In the genomic region with DNA sequence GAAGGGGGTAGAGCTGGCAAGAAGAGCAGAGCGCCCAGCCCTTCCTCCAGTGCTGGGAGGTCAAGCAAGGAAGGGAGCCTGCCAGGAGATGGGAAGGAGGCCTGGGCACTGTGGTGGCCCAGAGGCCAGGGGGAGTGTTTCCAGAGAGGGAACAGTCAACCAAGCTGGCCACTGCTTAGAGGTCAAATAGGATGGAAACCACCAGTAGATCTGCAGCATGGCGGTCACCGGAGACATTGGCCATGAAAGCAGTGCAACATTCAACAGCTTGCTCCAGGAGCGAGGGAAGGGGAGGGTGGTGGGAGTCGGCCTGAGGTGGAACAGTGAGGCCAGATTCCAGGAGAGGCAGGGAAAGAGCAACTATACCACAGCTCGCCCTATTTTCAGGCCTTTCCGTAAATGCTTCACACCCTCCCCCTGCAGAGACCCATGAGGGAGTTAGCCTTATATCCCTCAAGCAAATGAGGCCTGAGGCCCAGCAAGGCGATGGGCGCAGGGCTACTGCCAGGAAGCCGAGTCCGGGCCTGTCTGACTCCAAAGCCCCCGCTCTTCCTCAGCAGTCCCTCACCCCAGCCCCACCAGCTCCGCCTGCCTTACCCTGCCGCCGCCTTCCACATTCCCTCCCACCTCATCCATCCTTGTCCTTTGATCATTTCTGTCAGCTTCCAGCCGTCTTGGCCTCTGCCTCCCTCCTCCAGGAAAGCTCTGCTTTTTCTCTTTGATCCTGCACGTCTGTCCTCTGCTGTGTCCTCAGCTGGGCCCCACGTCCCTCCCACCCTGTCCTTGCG, we compare ENCODE assay signal across 32 cellular contexts. TPM values are rescaled to one million over a fixed set of nuclear protein-coding genes. Genes with fewer than 3 reads are reported as not detected.
DNase-seq lines count a peak whose midpoint lies in the region; ATAC-seq, FAIRE-seq and TF ChIP-seq lines count a peak whose summit lies in the region.
"Had no signal": no experiment of that assay in that cellular context is flagged by ENCODE, and none has a peak within 500 bp of the region (broad histone marks: within the 10 kb centered on the region; RNA-seq: fewer than 3 reads in every experiment).

No MANE protein-coding gene starts in this region.

- TF ChIP-seq RAD21 in HepG2 (CRISPR knock-in tag; IDR thresholded peaks at IDR 0.05) = no peak

- no peak for FAIRE-seq in HepG2 (lab: Jason Lieb, UNC)
- FAIRE-seq: A549, GM12892 had no signal

- H3K27ac ChIP-seq in HepG2 (ENCODE audit: extremely low read length, insufficient read depth, low read length) = no peak overlapping the region
- no peak overlapping the region for H3K27ac ChIP-seq in right lobe of liver
- peak overlapping the region; percentile 18 for H3K27ac ChIP-seq in rectal smooth muscle tissue (ENCODE audit: low read depth, low read length)
- H3K27ac ChIP-seq in uterus = no peak overlapping the region
- H3K27ac ChIP-seq: epithelial cell of prostate, vagina had no signal

- H3K79me2 ChIP-seq in HepG2 (ENCODE audit: insufficient read depth, low read length) = no peaks in the 10 kb centered on the region

- H3K9me3 ChIP-seq in HepG2 (ENCODE audit: low read length) (no peaks in the 10 kb centered on the region), right lobe of liver (no peaks in the 10 kb centered on the region), uterus (no peaks in the 10 kb centered on the region)
- H3K9me3 ChIP-seq: A549, Peyer's patch, vagina had no signal

- TF ChIP-seq POLR2A in HepG2 (IDR thresholded peaks at IDR 0.05; ENCODE audit: insufficient read depth in 1 of 2, low read depth in 2 of 2, low read length in 2 of 2) (no peak), right lobe of liver (IDR thresholded peaks at IDR 0.05) (no peak), uterus (IDR thresholded peaks at IDR 0.05) (no peak)

- no peaks in the 10 kb centered on the region; the same call in 1 of the 2 replicates for H4K20me1 ChIP-seq in HepG2 (ENCODE audit: insufficient read depth, low read length)

- no peak overlapping the region for H3K9ac ChIP-seq in HepG2 (ENCODE audit: insufficient read depth, low read depth, low read length)
- H3K9ac ChIP-seq in rectal smooth muscle tissue (ENCODE audit: low read length) = no peak overlapping the region

- no peak overlapping the region for H2AFZ ChIP-seq in HepG2 (ENCODE audit: low read length)

- WGBS in HepG2 (ENCODE audit: low lambda C conversion rate) = 43% methylated on average over 19 of the region's 19 CpGs
- 79% methylated on average over 10 of the region's 19 CpGs for WGBS in right lobe of liver (ENCODE audit: insufficient coverage, low coverage, low lambda C conversion rate, missing lambda C conversion rate)

- H3K27me3 ChIP-seq in HepG2 (ENCODE audit: control insufficient read depth in 1 of 2, insufficient read depth in 2 of 2, low read length in 2 of 2) (peaks cover 7 to 78% of the 10 kb centered on the region in 2 experiments; a peak in 4 of 5 replicates), right lobe of liver (no peaks in the 10 kb centered on the region), rectal smooth muscle tissue (ENCODE audit: control insufficient read depth, insufficient read depth, low read length) (no peaks in the 10 kb centered on the region), uterus (no peaks in the 10 kb centered on the region)
- H3K27me3 ChIP-seq: Peyer's patch, vagina had no signal

- in situ Hi-C loops in HepG2 (cut with HindIII; ENCODE audit: extremely low pct_ligation_motif_present, low pct_unique_long_range_greater_than_20kb) = no loop called here

- DNase-seq in HepG2 (ENCODE audit: low spot score) (no peak), right lobe of liver (no peak), islet precursor cell (peak; percentile 85), uterus (no peak), NCI-H187 treated with DMSO at 0.1 percent for 48 hours (lab: John Stamatoyannopoulos, UW) (no peak), amniotic stem cell (lab: John Stamatoyannopoulos, UW) (no peak)
- no peak for DNase-seq in stimulated activated CD4-positive, alpha-beta T cell treated with anti-CD3 and anti-CD28 coated beads, Interleukin-4, amount 100 ng/mL, for 4 hours
- DNase-seq: activated CD4-positive, alpha-beta T cell treated with anti-CD3 and anti-CD28 coated beads, Interleukin-2, amount 10 ng/mL, durations not matched to agents 24 days and 14 days; activated naive CD8-positive, alpha-beta T cell treated with anti-CD3 and anti-CD28 coated beads, Interleukin-2, amount 50 U/mL, for 24 hours; activated T-cell treated with anti-CD3 and anti-CD28 coated beads, Interleukin-2, amount 50 U/mL, for 48 hours; AML-193; CD4-positive, alpha-beta memory T cell; GOT3; head of caudate nucleus; IMR-90; mesendoderm; naive thymus-derived CD4-positive, alpha-beta T cell; NCI-H1092; NCI-H1930; NCI-H526; Peyer's patch; SIG-M5; stimulated activated CD4-positive, alpha-beta T cell treated with anti-CD3 and anti-CD28 coated beads, Interleukin-2, amount 100 ng/mL, for 48 hours; SW 1271; T-helper 9 cell had no signal

- no TSS peak for BruUV-seq in HepG2 (replicated peaks; lab: Mats Ljungman, UMichigan)

- ATAC-seq in HepG2 (no peak), right lobe of liver (no peak)
- ATAC-seq: activated naive CD8-positive, alpha-beta T cell treated with anti-CD3 and anti-CD28 coated beads, Interleukin-2, amount 50 U/mL, for 24 hours; left lobe of liver; naive thymus-derived CD4-positive, alpha-beta T cell; stimulated activated memory B cell treated with anti-CD40 and anti-IgM and Interleukin-4, amounts not matched to agents 10 μg/mL and 1 μg/mL and 100 μg/mL, for 72 hours had no signal

- H3K4me3 ChIP-seq in HepG2 (replicated peaks in 1 of 3; ENCODE audit: insufficient read depth in 1 of 3, low read depth in 2 of 3, low read length in 3 of 3) = no peak overlapping the region
- H3K4me3 ChIP-seq in right lobe of liver = no peak overlapping the region
- no peak overlapping the region for H3K4me3 ChIP-seq in rectal smooth muscle tissue (ENCODE audit: low read length)
- no peak overlapping the region for H3K4me3 ChIP-seq in uterus
- H3K4me3 ChIP-seq: A549, Peyer's patch, vagina had no signal

- H3K4me1 ChIP-seq in HepG2 (ENCODE audit: insufficient read depth, low read length) (no peaks in the 10 kb centered on the region), right lobe of liver (no peaks in the 10 kb centered on the region), rectal smooth muscle tissue (ENCODE audit: control insufficient read depth, insufficient read depth, low read length) (peaks cover 26% of the 10 kb centered on the region), uterus (no peaks in the 10 kb centered on the region)
- H3K4me1 ChIP-seq: Peyer's patch had no signal

- TF ChIP-seq CTCF in HepG2 (CRISPR knock-in tag; IDR thresholded peaks at IDR 0.05) (no peak), right lobe of liver (IDR thresholded peaks at IDR 0.05) (no peak), uterus (IDR thresholded peaks at IDR 0.05) (no peak)

- intact Hi-C loops in HepG2 (cut with micrococcal nuclease; ENCODE audit: unreplicated experiment) = no loop called here
- intact Hi-C loops in right lobe of liver (cut with DNase I) = no loop called here
- intact Hi-C loops in uterus (cut with DNase I; ENCODE audit: low total_unique reads) = no loop called here

- POLR2A ChIA-PET in HepG2 (lab: Yijun Ruan, JAX) = no interaction called here

- TF ChIP-seq EP300 in HepG2 (IDR thresholded peaks at IDR 0.05; ENCODE audit: low read depth in 2 of 2, low read length in 2 of 2) (no peak), HepG2 (CRISPR knock-in tag; IDR thresholded peaks at IDR 0.05; ENCODE audit: borderline replicate concordance) (no peak)

- H3K4me2 ChIP-seq in HepG2 (ENCODE audit: low read depth, low read length) = no peak overlapping the region
- H3K4me2 ChIP-seq: A549 had no signal

- CTCF ChIA-PET in HepG2 (lab: Yijun Ruan, JAX; ENCODE audit: low intra/inter-chr PET ratio, low total read pairs) = no interaction called here

- H3K36me3 ChIP-seq in HepG2 (replicated peaks in 1 of 2; ENCODE audit: control insufficient read depth in 1 of 2, insufficient read depth in 2 of 2, low read length in 2 of 2) (no peaks in the 10 kb centered on the region), right lobe of liver (no peaks in the 10 kb centered on the region), rectal smooth muscle tissue (ENCODE audit: control insufficient read depth, insufficient read depth, low read length) (no peaks in the 10 kb centered on the region), uterus (no peaks in the 10 kb centered on the region)
- H3K36me3 ChIP-seq: Peyer's patch, vagina had no signal

RNA-seq across cellular contexts. Expression of gene KCNK3, which starts 17.0 kb away (rescaled TPM):
- total RNA-seq in HepG2 (2016; rRNA removed; fragmentation: Illumina TruSeq; extraction: Trizol) = not detected in 2 replicates
- total RNA-seq in HepG2 (2016; cell fraction: cytosol; rRNA removed; fragmentation: Illumina TruSeq; extraction: Trizol; ENCODE audit: low read depth) = not detected in 2 replicates
- total RNA-seq in HepG2 (2016; cell fraction: insoluble cytoplasmic fraction; rRNA removed; fragmentation: Illumina TruSeq; extraction: Trizol) = not detected in 2 replicates
- total RNA-seq in HepG2 (2016; cell fraction: membrane; rRNA removed; fragmentation: Illumina TruSeq; extraction: Trizol) = not detected in 2 replicates
- not detected in 2 replicates for total RNA-seq in HepG2 (2016; cell fraction: nucleus; rRNA removed; fragmentation: Illumina TruSeq; extraction: Trizol)
- polyA plus RNA-seq in HepG2 (2011; rRNA removed) = 0.03 TPM in 1 of 2 replicates, not detected in the other
- polyA plus RNA-seq in HepG2 (2011; cell fraction: cytosol; rRNA removed) = not detected in 2 replicates
- not detected in 2 replicates for polyA plus RNA-seq in HepG2 (2011; cell fraction: nucleus; rRNA removed)
- polyA plus RNA-seq in HepG2 (2012) = not detected in 2 replicates
- polyA plus RNA-seq in HepG2 (2016; cell fraction: cytosol; fragmentation: Illumina TruSeq; extraction: Trizol; ENCODE audit: low read depth) = not detected in 2 replicates
- polyA plus RNA-seq in HepG2 (2016; cell fraction: insoluble cytoplasmic fraction; fragmentation: Illumina TruSeq; extraction: Trizol; ENCODE audit: low read depth) = not detected in 2 replicates
- not detected in 2 replicates for polyA plus RNA-seq in HepG2 (2016; cell fraction: membrane; fragmentation: Illumina TruSeq; extraction: Trizol; ENCODE audit: low read depth)
- polyA plus RNA-seq in HepG2 (2016; cell fraction: nucleus; fragmentation: Illumina TruSeq; extraction: Trizol; ENCODE audit: insufficient read depth, low read depth) = not detected in 2 replicates
- polyA minus RNA-seq in HepG2 (2011; rRNA and poly(A)+ RNA removed; ENCODE audit: low replicate concordance) = 3.7 TPM in 1 of 2 replicates, not detected in the other
- not detected in 2 replicates for polyA minus RNA-seq in HepG2 (2011; cell fraction: cytosol; rRNA and poly(A)+ RNA removed)
- not detected in 2 replicates for polyA minus RNA-seq in HepG2 (2011; cell fraction: nucleus; rRNA and poly(A)+ RNA removed)
- under 1 TPM; 0.18 to 0.43 (median 0.33) TPM for total RNA-seq in right lobe of liver
- 1 to 10 TPM in 3 of 4 donors, under 1 TPM in 1; 0.29 to 7.8 (median 4.6) TPM for total RNA-seq in uterus
- total RNA-seq: activated CD4-positive, alpha-beta T cell treated with anti-CD3 and anti-CD28 coated beads, Interleukin-2, amount 10 ng/mL, durations not matched to agents 24 days and 14 days; CD4-positive, alpha-beta memory T cell; naive thymus-derived CD4-positive, alpha-beta T cell had no signal
- polyA plus RNA-seq: CD4-positive, alpha-beta memory T cell; naive thymus-derived CD4-positive, alpha-beta T cell had no signal

RNA-seq across cellular contexts. Expression of gene SLC35F6, which starts 54.6 kb away (rescaled TPM):
- total RNA-seq in HepG2 (2016; rRNA removed; fragmentation: Illumina TruSeq; extraction: Trizol) = 11.8 and 21.2 TPM in 2 replicates
- 3.5 and 3.7 TPM in 2 replicates for total RNA-seq in HepG2 (2016; cell fraction: cytosol; rRNA removed; fragmentation: Illumina TruSeq; extraction: Trizol; ENCODE audit: low read depth)
- total RNA-seq in HepG2 (2016; cell fraction: insoluble cytoplasmic fraction; rRNA removed; fragmentation: Illumina TruSeq; extraction: Trizol) = 9.9 and 20.3 TPM in 2 replicates
- 14.2 and 15.5 TPM in 2 replicates for total RNA-seq in HepG2 (2016; cell fraction: membrane; rRNA removed; fragmentation: Illumina TruSeq; extraction: Trizol)
- 19.3 and 24.0 TPM in 2 replicates for total RNA-seq in HepG2 (2016; cell fraction: nucleus; rRNA removed; fragmentation: Illumina TruSeq; extraction: Trizol)
- polyA plus RNA-seq in HepG2 (2011; rRNA removed) = 15.2 and 19.2 TPM in 2 replicates
- polyA plus RNA-seq in HepG2 (2011; cell fraction: cytosol; rRNA removed) = 16.7 and 16.8 TPM in 2 replicates
- polyA plus RNA-seq in HepG2 (2011; cell fraction: nucleus; rRNA removed) = 12.0 and 12.7 TPM in 2 replicates
- polyA plus RNA-seq in HepG2 (2012) = 7.1 and 9.5 TPM in 2 replicates
- polyA plus RNA-seq in HepG2 (2016; cell fraction: cytosol; fragmentation: Illumina TruSeq; extraction: Trizol; ENCODE audit: low read depth) = 2.7 and 3.6 TPM in 2 replicates
- polyA plus RNA-seq in HepG2 (2016; cell fraction: insoluble cytoplasmic fraction; fragmentation: Illumina TruSeq; extraction: Trizol; ENCODE audit: low read depth) = 7.6 and 11.6 TPM in 2 replicates
- 8.6 and 8.7 TPM in 2 replicates for polyA plus RNA-seq in HepG2 (2016; cell fraction: membrane; fragmentation: Illumina TruSeq; extraction: Trizol; ENCODE audit: low read depth)
- polyA plus RNA-seq in HepG2 (2016; cell fraction: nucleus; fragmentation: Illumina TruSeq; extraction: Trizol; ENCODE audit: insufficient read depth, low read depth) = 26.2 and 26.3 TPM in 2 replicates
- polyA minus RNA-seq in HepG2 (2011; rRNA and poly(A)+ RNA removed; ENCODE audit: low replicate concordance) = 75.6 and 115 TPM in 2 replicates
- polyA minus RNA-seq in HepG2 (2011; cell fraction: cytosol; rRNA and poly(A)+ RNA removed) = 19.2 and 22.7 TPM in 2 replicates
- 13.9 and 16.2 TPM in 2 replicates for polyA minus RNA-seq in HepG2 (2011; cell fraction: nucleus; rRNA and poly(A)+ RNA removed)
- total RNA-seq in right lobe of liver = 10 to 100 TPM; 14.2 to 73.9 (median 27.2) TPM
- 10 to 100 TPM in 3 of 4 donors, 1 to 10 TPM in 1; 8.2 to 44.2 (median 18.5) TPM for total RNA-seq in uterus
